28 cellular contexts compared by ENCODE assay signal in genomic region chr2:240812301-240812680, GRCh38. TPM values are rescaled to one million over a fixed set of nuclear protein-coding genes. Genes with fewer than 3 reads are reported as not detected.
"Had no signal": no experiment of that assay in that cellular context is flagged by ENCODE, and none has a peak within 500 bp of the region (broad histone marks: within the 10 kb centered on the region; RNA-seq: fewer than 3 reads in every experiment).

No MANE protein-coding gene starts in this region.

- H3K27me3 ChIP-seq: body of pancreas, vagina had no signal

- H3K4me1 ChIP-seq: heart right ventricle, tibial artery, vagina had no signal

- H3K4me3 ChIP-seq: body of pancreas, cardiac muscle cell, heart right ventricle, tibial artery, vagina had no signal

- H3K9me3 Mint-ChIP-seq: activated naive CD4-positive, alpha-beta T cell treated with anti-CD3 and anti-CD28 coated beads, Interleukin-2, amount 50 U/mL, for 24 hours had no signal

- H3K36me3 Mint-ChIP-seq: activated naive CD4-positive, alpha-beta T cell treated with anti-CD3 and anti-CD28 coated beads, Interleukin-2, amount 50 U/mL, for 24 hours had no signal

- H3K36me3 ChIP-seq: cardiac muscle cell, heart right ventricle, tibial artery, vagina had no signal

- H3K4me3 Mint-ChIP-seq: activated naive CD4-positive, alpha-beta T cell treated with anti-CD3 and anti-CD28 coated beads, Interleukin-2, amount 50 U/mL, for 24 hours; activated T-cell treated with anti-CD3 and anti-CD28 coated beads, Interleukin-2, amount 50 U/mL, for 72 hours; naive thymus-derived CD4-positive, alpha-beta T cell; neural crest cell; stimulated activated naive CD8-positive, alpha-beta T cell treated with anti-CD3 and anti-CD28 coated beads, Interleukin-15, Interleukin-2, amounts not matched to agents 100 ng/mL and 50 ng/mL, for 24 hours had no signal

- H3K27ac Mint-ChIP-seq: activated naive CD4-positive, alpha-beta T cell treated with anti-CD3 and anti-CD28 coated beads, Interleukin-2, amount 50 U/mL, for 24 hours; activated T-cell treated with anti-CD3 and anti-CD28 coated beads, Interleukin-2, amount 50 U/mL, for 72 hours; stimulated activated naive CD8-positive, alpha-beta T cell treated with anti-CD3 and anti-CD28 coated beads, Interleukin-15, Interleukin-2, amounts not matched to agents 100 ng/mL and 50 ng/mL, for 24 hours had no signal

- H3K27ac ChIP-seq: body of pancreas, cardiac muscle cell, epithelial cell of prostate, heart right ventricle, tibial artery, vagina had no signal

- ATAC-seq: activated T-cell treated with anti-CD3 and anti-CD28 coated beads, Interleukin-2, amount 50 U/mL, for 72 hours; body of pancreas; heart right ventricle; left colon; naive thymus-derived CD4-positive, alpha-beta T cell had no signal

- DNase-seq: activated gamma-delta T cell; activated T-cell treated with anti-CD3 and anti-CD28 coated beads, Interleukin-2, amount 50 U/mL, for 72 hours; anterior cingulate cortex; cortex of kidney; heart right ventricle; mesendoderm; occipital lobe; retina; stimulated activated CD4-positive, alpha-beta T cell treated with anti-CD3 and anti-CD28 coated beads, Interleukin-1b, Interleukin-23, amount 100 ng/mL, for 48 hours; T-helper 1 cell had no signal

- H3K4me1 Mint-ChIP-seq: activated naive CD4-positive, alpha-beta T cell treated with anti-CD3 and anti-CD28 coated beads, Interleukin-2, amount 50 U/mL, for 24 hours; neural crest cell had no signal

- FAIRE-seq: keratinocyte, TTC549 had no signal

- H3K9me3 ChIP-seq: body of pancreas, vagina had no signal

RNA-seq across cellular contexts. Expression of gene KIF1A, which starts 7.7 kb away (rescaled TPM):
- total RNA-seq: fibroblast of villous mesenchyme had no signal
- polyA plus RNA-seq: keratinocyte; naive thymus-derived CD4-positive, alpha-beta T cell had no signal

RNA-seq across cellular contexts. Expression of gene AGXT, which starts 56.3 kb away (rescaled TPM):
- total RNA-seq: activated CD8-positive, alpha-beta memory T cell treated with anti-CD3 and anti-CD28 coated beads for 36 hours; activated T-cell treated with anti-CD3 and anti-CD28 coated beads, Interleukin-2, amount 50 U/mL, for 72 hours; cerebellum; fibroblast of villous mesenchyme; heart right ventricle; lower leg skin; naive thymus-derived CD4-positive, alpha-beta T cell; neural crest cell; occipital lobe; posterior vena cava; skeletal muscle tissue; vagina had no signal
- polyA plus RNA-seq: keratinocyte; naive thymus-derived CD4-positive, alpha-beta T cell had no signal
